Comparison of ENCODE assay signal across 8 cellular contexts in the genomic region with DNA sequence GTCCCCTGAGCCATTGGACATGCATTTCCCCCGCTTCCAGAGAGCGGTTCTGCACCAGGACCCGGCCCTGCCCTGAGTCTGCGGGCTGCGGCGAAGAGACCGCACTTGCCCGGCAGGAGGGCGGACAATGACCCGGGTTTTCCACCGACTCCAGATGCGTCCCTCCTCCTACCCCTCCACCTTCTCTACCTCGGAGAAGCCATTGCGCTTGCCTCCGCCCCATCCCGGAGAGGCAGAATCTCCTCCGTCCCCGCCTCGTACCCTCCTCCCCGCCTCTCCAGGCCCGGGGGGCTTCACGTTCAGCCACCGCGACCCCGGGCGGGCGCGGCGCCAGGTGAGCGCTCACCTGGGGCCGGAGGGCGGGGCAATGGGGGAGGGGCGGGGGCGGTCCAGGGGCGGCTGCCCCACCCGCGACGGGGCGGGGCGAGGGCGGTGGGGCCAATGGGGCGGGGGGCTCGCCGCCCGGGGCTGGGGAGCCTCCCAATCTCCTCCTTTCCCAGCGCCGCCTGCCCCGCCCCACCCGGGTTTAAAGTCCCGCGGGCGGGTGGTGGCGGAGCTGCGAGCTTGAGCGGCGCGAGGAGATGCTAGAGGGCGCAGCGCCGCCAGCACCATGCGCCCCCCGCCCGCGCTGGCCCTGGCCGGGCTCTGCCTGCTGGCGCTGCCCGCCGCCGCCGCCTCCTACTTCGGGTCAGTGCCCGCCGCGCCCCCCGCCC. TPM values are rescaled to one million over a fixed set of nuclear protein-coding genes. Genes with fewer than 3 reads are reported as not detected.
A peak's percentile ranks its signal among the peaks of the same experiment; 100 is the strongest.
DNase-seq lines count a peak whose midpoint lies in the region; ATAC-seq and TF ChIP-seq lines count a peak whose summit lies in the region.

A gene with protein sequence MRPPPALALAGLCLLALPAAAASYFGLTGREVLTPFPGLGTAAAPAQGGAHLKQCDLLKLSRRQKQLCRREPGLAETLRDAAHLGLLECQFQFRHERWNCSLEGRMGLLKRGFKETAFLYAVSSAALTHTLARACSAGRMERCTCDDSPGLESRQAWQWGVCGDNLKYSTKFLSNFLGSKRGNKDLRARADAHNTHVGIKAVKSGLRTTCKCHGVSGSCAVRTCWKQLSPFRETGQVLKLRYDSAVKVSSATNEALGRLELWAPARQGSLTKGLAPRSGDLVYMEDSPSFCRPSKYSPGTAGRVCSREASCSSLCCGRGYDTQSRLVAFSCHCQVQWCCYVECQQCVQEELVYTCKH (plus strand): TSS at position 555 of the 713 bp plus-strand sequence. CDS start 56 bp downstream, at position 611.

- H3K4me1 Mint-ChIP-seq in activated CD4-positive, alpha-beta T cell treated with anti-CD3 and anti-CD28 coated beads for 36 hours, result peaks cover 6% of the 10 kb centered on the region
- H3K4me1 Mint-ChIP-seq in neural progenitor cell, result peaks cover 17% of the 10 kb centered on the region

- H2AFZ ChIP-seq in neural progenitor cell (replicated peaks), result peak within 1 kb of the TSS; percentile 86

- H3K4me3 ChIP-seq in esophagus (ENCODE audit: low read depth in 1 of 2, low read length in 2 of 2), result peak within 1 kb of the TSS; percentile 4 to 26
- peak within 1 kb of the TSS; percentile 71 for H3K4me3 ChIP-seq in neural progenitor cell

- H3K9ac ChIP-seq in neural progenitor cell, result no peak within 1 kb of the TSS

- TF ChIP-seq CTCF in neural progenitor cell (IDR thresholded peaks at IDR 0.05), result peak; percentile 26

- H3K9me3 Mint-ChIP-seq in activated CD4-positive, alpha-beta T cell treated with anti-CD3 and anti-CD28 coated beads for 36 hours (ENCODE audit: low read depth), result no peaks in the 10 kb centered on the region
- H3K9me3 Mint-ChIP-seq in neural progenitor cell, result no peaks in the 10 kb centered on the region

- peaks cover 15% of the 10 kb centered on the region for H4K20me1 ChIP-seq in neural progenitor cell (ENCODE audit: low read depth)

- peak within 1 kb of the TSS; percentile 81 for H3K4me2 ChIP-seq in neural progenitor cell

- no peak within 1 kb of the TSS for H3K27ac Mint-ChIP-seq in activated CD4-positive, alpha-beta T cell treated with anti-CD3 and anti-CD28 coated beads for 36 hours
- no peak within 1 kb of the TSS for H3K27ac Mint-ChIP-seq in neural progenitor cell

- peak; percentile 41 for DNase-seq in activated CD4-positive, alpha-beta T cell treated with anti-CD3 and anti-CD28 coated beads for 36 hours
- DNase-seq in activated CD4-positive, alpha-beta T cell treated with anti-CD3 and anti-CD28 coated beads for 1 hour, result no peak
- DNase-seq in NCI-H82 (lab: John Stamatoyannopoulos, UW), result peak; percentile 75
- peak; percentile 83 for DNase-seq in neural progenitor cell (ENCODE audit: low spot score)
- DNase-seq in AML-193 (lab: John Stamatoyannopoulos, UW), result no peak

- peak; percentile 39 for ATAC-seq in activated CD4-positive, alpha-beta T cell treated with anti-CD3 and anti-CD28 coated beads for 36 hours
- no peak for ATAC-seq in GM19035 (IDR thresholded peaks at IDR 0.05; ENCODE audit: unreplicated experiment)
- no peak for ATAC-seq in GM19328 (IDR thresholded peaks at IDR 0.05; ENCODE audit: unreplicated experiment)

- POLR2A ChIA-PET in activated CD4-positive, alpha-beta T cell treated with anti-CD3 and anti-CD28 coated beads for 36 hours (lab: Charles Lee), result no interaction called here

- CTCF ChIA-PET in activated CD4-positive, alpha-beta T cell treated with anti-CD3 and anti-CD28 coated beads for 36 hours (lab: Charles Lee), result interaction anchor here (0.9 kb wide), 1 partner anchor 9 kb away, joined by 4 read pairs; no protein-coding TSS in a partner anchor

- intact Hi-C loops in activated CD4-positive, alpha-beta T cell treated with anti-CD3 and anti-CD28 coated beads for 36 hours (cut with DNase I, micrococcal nuclease), result no loop called here

- peaks cover 13% of the 10 kb centered on the region for H3F3A ChIP-seq in neural progenitor cell (ENCODE audit: low read depth)

- H3K36me3 Mint-ChIP-seq in activated CD4-positive, alpha-beta T cell treated with anti-CD3 and anti-CD28 coated beads for 36 hours (ENCODE audit: low read depth), result no peaks in the 10 kb centered on the region
- H3K36me3 Mint-ChIP-seq in neural progenitor cell, result no peaks in the 10 kb centered on the region

- no peak within 1 kb of the TSS for H3K27ac ChIP-seq in esophagus (ENCODE audit: low read depth in 2 of 2, low read length in 1 of 2)
- no peak within 1 kb of the TSS for H3K27ac ChIP-seq in neural progenitor cell

- H3K27me3 Mint-ChIP-seq in activated CD4-positive, alpha-beta T cell treated with anti-CD3 and anti-CD28 coated beads for 36 hours, result peaks cover 57% of the 10 kb centered on the region
- peaks cover 50% of the 10 kb centered on the region for H3K27me3 Mint-ChIP-seq in neural progenitor cell (ENCODE audit: insufficient read depth, low read depth)

- no peaks in the 10 kb centered on the region for H3K27me3 ChIP-seq in esophagus (ENCODE audit: control insufficient read depth in 1 of 2, insufficient read depth in 2 of 2, low read length in 2 of 2)
- peaks cover 100% of the 10 kb centered on the region for H3K27me3 ChIP-seq in neural progenitor cell

- no peaks in the 10 kb centered on the region for H3K9me3 ChIP-seq in esophagus (ENCODE audit: control insufficient read depth in 2 of 2, insufficient read depth in 1 of 2, low read depth in 1 of 2, low read length in 1 of 2)
- no peaks in the 10 kb centered on the region for H3K9me3 ChIP-seq in neural progenitor cell (ENCODE audit: low read depth)

- H3K36me3 ChIP-seq in esophagus (ENCODE audit: control insufficient read depth in 2 of 2, insufficient read depth in 2 of 2, low read length in 1 of 2), result no peaks in the 10 kb centered on the region
- no peaks in the 10 kb centered on the region for H3K36me3 ChIP-seq in neural progenitor cell

- H3K4me3 Mint-ChIP-seq in activated CD4-positive, alpha-beta T cell treated with anti-CD3 and anti-CD28 coated beads for 36 hours, result peak within 1 kb of the TSS; percentile 54
- H3K4me3 Mint-ChIP-seq in neural progenitor cell, result peak within 1 kb of the TSS; percentile 90

- H3K4me1 ChIP-seq in esophagus (ENCODE audit: control insufficient read depth in 2 of 2, insufficient read depth in 2 of 2, low read length in 1 of 2) (peaks cover 5 to 7% of the 10 kb centered on the region in 2 donors), neural progenitor cell (no peaks in the 10 kb centered on the region)

- WGBS in esophagus, 2 donors, result 2 to 3% methylated on average over 43 to 75 of the region's 75 CpGs

- no peaks in the 10 kb centered on the region for H3K79me2 ChIP-seq in neural progenitor cell (ENCODE audit: low read depth)

RNA-seq across cellular contexts. Expression of the gene that starts here (rescaled TPM):
- not detected for total RNA-seq in activated CD4-positive, alpha-beta T cell treated with anti-CD3 and anti-CD28 coated beads for 36 hours
- polyA plus RNA-seq in esophagus, result under 1 TPM; 0.06 to 0.12 TPM
- 0.12 TPM in 1 of 2 replicates, not detected in the other for total RNA-seq in neural progenitor cell (ENCODE audit: low replicate concordance)

Comparison
In these comparisons a context has a peak if more than half of its experiments do, and no peak if none do; other contexts are left out.
1. Peak in DNase-seq and ATAC-seq in activated CD4-positive, alpha-beta T cell treated with anti-CD3 and anti-CD28 coated beads for 36 hours; RNA of the gene not detected or under 1 TPM.
2. Peak in DNase-seq, H3K4me3 ChIP-seq and H3K4me2 ChIP-seq in neural progenitor cell; RNA of the gene not detected or under 1 TPM.